In the genomic region with DNA sequence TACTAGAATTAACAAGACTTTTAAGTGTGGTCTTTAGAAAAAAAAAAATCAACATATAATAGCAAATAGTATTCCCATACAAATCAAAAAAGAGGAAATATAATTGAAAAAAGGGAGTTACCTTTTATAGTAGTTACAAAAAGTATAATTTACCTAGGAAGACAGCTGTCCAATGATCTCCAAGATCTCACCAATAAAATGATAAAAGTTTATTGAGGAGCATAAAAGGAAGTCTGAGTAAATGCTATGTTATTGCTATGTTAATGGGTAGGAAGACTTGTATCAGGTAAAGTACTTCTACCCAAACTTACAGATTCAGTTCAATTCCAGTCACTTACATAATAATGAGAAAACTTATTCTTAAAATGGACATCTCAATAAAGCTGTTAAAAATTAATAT, we compare ENCODE assay signal across 1 cellular context.
TF ChIP-seq lines count a peak whose summit lies in the region.

No MANE protein-coding gene starts in this region.

TF ChIP-seq in HepG2, 621 proteins besides CTCF, POLR2A, EP300 and RAD21 (continued from another document):
- no peak for TF ChIP-seq ZNF414 (CRISPR knock-in tag; IDR thresholded peaks at IDR 0.05)
